In the genomic region with DNA sequence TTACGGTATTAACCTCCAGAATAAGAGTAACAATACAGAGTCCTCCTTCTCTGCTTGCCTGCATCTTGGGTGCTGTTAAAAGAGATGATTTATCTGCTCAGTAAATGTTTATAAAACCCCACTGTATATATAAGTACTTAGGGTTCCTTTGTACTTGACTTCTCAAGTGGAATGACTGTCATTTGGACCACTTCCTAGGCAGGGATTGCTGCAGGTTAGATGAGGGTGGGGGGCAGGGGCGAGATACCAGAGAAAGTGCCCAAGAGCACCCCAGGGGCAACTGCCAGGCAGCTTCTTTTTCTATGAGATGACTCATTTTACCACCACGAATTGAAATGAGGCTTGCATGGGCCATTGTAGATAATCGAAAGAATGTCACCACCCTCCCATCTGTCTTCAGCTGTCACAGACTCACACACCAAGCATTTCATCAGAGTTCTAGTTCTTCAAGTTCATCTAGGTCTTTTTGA, we compare ENCODE assay signal across 9 cellular contexts.
DNase-seq lines count a peak whose midpoint lies in the region; ATAC-seq and TF ChIP-seq lines count a peak whose summit lies in the region.
"Had no signal": no experiment of that assay in that cellular context is flagged by ENCODE, and none has a peak within 500 bp of the region (broad histone marks: within the 10 kb centered on the region; RNA-seq: fewer than 3 reads in every experiment).

No MANE protein-coding gene starts in this region.

- H3K79me2 ChIP-seq in DND-41 (ENCODE audit: insufficient read depth, low read length): peaks cover 97% of the 10 kb centered on the region

- no peak for TF ChIP-seq CTCF in DND-41 (IDR thresholded peaks at IDR 0.05; ENCODE audit: borderline replicate concordance, extremely low read depth, low read length, poor library complexity, severe bottlenecking)
- no peak for TF ChIP-seq CTCF in uterus (IDR thresholded peaks at IDR 0.05)

- no peaks in the 10 kb centered on the region for H3K9me3 ChIP-seq in DND-41 (ENCODE audit: insufficient read depth, low read length, severe bottlenecking)
- peaks cover 4% of the 10 kb centered on the region for H3K9me3 ChIP-seq in adipocyte (ENCODE audit: control insufficient read depth, low read length)
- peaks cover 8% of the 10 kb centered on the region for H3K9me3 ChIP-seq in mesodermal cell (ENCODE audit: control insufficient read depth, low read length)
- no peaks in the 10 kb centered on the region for H3K9me3 ChIP-seq in uterus

- no peak overlapping the region for H2AFZ ChIP-seq in DND-41 (ENCODE audit: low read depth, low read length)

- intact Hi-C loops in uterus (cut with DNase I; ENCODE audit: low total_unique reads): no loop called here

- no peak overlapping the region for H3K4me3 ChIP-seq in DND-41 (ENCODE audit: low read depth in 1 of 2, low read length in 2 of 2)
- peak overlapping the region; percentile 38 for H3K4me3 ChIP-seq in adipocyte (ENCODE audit: low read length)
- no peak overlapping the region for H3K4me3 ChIP-seq in mesodermal cell (ENCODE audit: extremely low read depth, insufficient read depth, low read length, poor library complexity, severe bottlenecking)
- no peak overlapping the region for H3K4me3 ChIP-seq in uterus

- WGBS in mesodermal cell (ENCODE audit: insufficient coverage in 2 of 2), 2 experiments: 19 to 36% methylated on average over 2 to 3 of the region's 4 CpGs

- no peaks in the 10 kb centered on the region for H3K27me3 ChIP-seq in DND-41 (ENCODE audit: insufficient read depth, low read length, poor library complexity)
- no peaks in the 10 kb centered on the region for H3K27me3 ChIP-seq in adipocyte (replicated peaks; ENCODE audit: control insufficient read depth, insufficient read depth, low read length)
- no peaks in the 10 kb centered on the region for H3K27me3 ChIP-seq in uterus

- H3K36me3 ChIP-seq in DND-41 (ENCODE audit: insufficient read depth, low read length) (peaks cover 49% of the 10 kb centered on the region), adipocyte (ENCODE audit: control insufficient read depth, insufficient read depth, low read length, severe bottlenecking) (no peaks in the 10 kb centered on the region), mesodermal cell (ENCODE audit: control insufficient read depth, insufficient read depth, low read length) (peaks cover 71% of the 10 kb centered on the region), uterus (no peaks in the 10 kb centered on the region)

- no peak overlapping the region for H3K9ac ChIP-seq in DND-41 (ENCODE audit: low read depth, low read length)
- no peak overlapping the region for H3K9ac ChIP-seq in adipocyte (ENCODE audit: low read length)

- no peak overlapping the region for H3K4me2 ChIP-seq in DND-41 (ENCODE audit: insufficient read depth, low read length)

- ATAC-seq in DND-41 (ENCODE audit: insufficient read depth, low read depth): peak; percentile 52; the same call in 1 of the 3 replicates
- peak; percentile 44 for ATAC-seq in HG03378 (IDR thresholded peaks at IDR 0.05; ENCODE audit: unreplicated experiment)
- no peak for ATAC-seq in HG02588 (IDR thresholded peaks at IDR 0.05; ENCODE audit: unreplicated experiment)

- peaks cover 75% of the 10 kb centered on the region for H4K20me1 ChIP-seq in DND-41 (ENCODE audit: insufficient read depth, low read length)

- no peak for DNase-seq in DND-41
- DNase-seq in adipocyte (ENCODE audit: low read depth): peak; percentile 49
- DNase-seq in SW 1271 (lab: John Stamatoyannopoulos, UW): no peak
- no peak for DNase-seq in uterus
- DNase-seq in HuH-7.5 (ENCODE audit: low spot score): no peak

- H3K27ac ChIP-seq in DND-41 (ENCODE audit: low read length): no peak overlapping the region
- H3K27ac ChIP-seq in mesodermal cell (ENCODE audit: low read depth, low read length, severe bottlenecking): peak overlapping the region; percentile 43
- H3K27ac ChIP-seq in uterus: no peak overlapping the region
- H3K27ac ChIP-seq: HL-60 had no signal

- TF ChIP-seq POLR2A in uterus (IDR thresholded peaks at IDR 0.05): no peak

- H3K4me1 ChIP-seq in DND-41 (ENCODE audit: insufficient read depth, low read length) (no peaks in the 10 kb centered on the region), adipocyte (ENCODE audit: control insufficient read depth, insufficient read depth, low read length) (peaks cover 19% of the 10 kb centered on the region), mesodermal cell (ENCODE audit: control insufficient read depth, insufficient read depth, low read length, poor library complexity, severe bottlenecking) (peaks cover 32% of the 10 kb centered on the region), uterus (no peaks in the 10 kb centered on the region)
